ENCODE assay signal across 11 cellular contexts in genomic region chr20:32252189-32252588, GRCh38.
DNase-seq lines count a peak whose midpoint lies in the region; ATAC-seq and TF ChIP-seq lines count a peak whose summit lies in the region.
"Had no signal": no experiment of that assay in that cellular context is flagged by ENCODE, and none has a peak within 500 bp of the region (broad histone marks: within the 10 kb centered on the region; RNA-seq: fewer than 3 reads in every experiment).

No MANE protein-coding gene starts in this region.

- H3K27ac ChIP-seq in tibial artery, result no peak overlapping the region
- H3K27ac ChIP-seq: sigmoid colon, uterus had no signal

- H3K36me3 ChIP-seq in tibial artery, result no peaks in the 10 kb centered on the region
- H3K36me3 ChIP-seq: sigmoid colon, uterus had no signal

- peak overlapping the region; percentile 88 for H3K27ac Mint-ChIP-seq in stimulated activated effector memory CD8-positive, alpha-beta T cell treated with anti-CD3 and anti-CD28 coated beads, Interleukin-12 subunit alpha, Interleukin-12 subunit beta, amount 100 ng/mL, for 72 hours
- H3K27ac Mint-ChIP-seq: activated B cell treated with CpG ODN at 0.5 μM for 24 hours had no signal

- H3K36me3 Mint-ChIP-seq in stimulated activated effector memory CD8-positive, alpha-beta T cell treated with anti-CD3 and anti-CD28 coated beads, Interleukin-12 subunit alpha, Interleukin-12 subunit beta, amount 100 ng/mL, for 72 hours, result no peaks in the 10 kb centered on the region

- no peak for TF ChIP-seq CTCF in tibial artery (IDR thresholded peaks at IDR 0.05)

- no peaks in the 10 kb centered on the region for H3K27me3 ChIP-seq in tibial artery
- H3K27me3 ChIP-seq: sigmoid colon, uterus had no signal

- H3K4me3 Mint-ChIP-seq in stimulated activated effector memory CD8-positive, alpha-beta T cell treated with anti-CD3 and anti-CD28 coated beads, Interleukin-12 subunit alpha, Interleukin-12 subunit beta, amount 100 ng/mL, for 72 hours, result peak overlapping the region; percentile 62
- H3K4me3 Mint-ChIP-seq: activated B cell treated with CpG ODN at 0.5 μM for 24 hours had no signal

- peaks cover 28% of the 10 kb centered on the region for H3K4me1 Mint-ChIP-seq in stimulated activated effector memory CD8-positive, alpha-beta T cell treated with anti-CD3 and anti-CD28 coated beads, Interleukin-12 subunit alpha, Interleukin-12 subunit beta, amount 100 ng/mL, for 72 hours

- intact Hi-C loops in tibial artery (cut with DNase I; ENCODE audit: low total_unique reads), result no loop called here

- no peaks in the 10 kb centered on the region for H3K9me3 ChIP-seq in tibial artery
- H3K9me3 ChIP-seq: sigmoid colon, uterus had no signal

- DNase-seq in activated CD4-positive, CD25-positive, alpha-beta regulatory T cell treated with anti-CD3 and anti-CD28 coated beads, Interleukin-2, amount 50 U/mL, for 72 hours, result peak; percentile 66
- DNase-seq in activated T-cell treated with anti-CD3 and anti-CD28 coated beads, Interleukin-2, amount 50 U/mL, for 1 hour, result peak; percentile 35
- peak; percentile 76 for DNase-seq in stimulated activated CD4-positive, alpha-beta T cell treated with anti-CD3 and anti-CD28 coated beads, Interleukin-12 subunit alpha, Interleukin-12 subunit beta, amount 100 ng/mL, for 4 hours
- peak; percentile 40 to 77 for DNase-seq in stimulated activated effector memory CD8-positive, alpha-beta T cell treated with anti-CD3 and anti-CD28 coated beads, Interleukin-12 subunit alpha, Interleukin-12 subunit beta, amount 100 ng/mL, for 72 hours (ENCODE audit: low spot score in 2 of 2)
- DNase-seq in tibial artery (no peak), midbrain (lab: John Stamatoyannopoulos, UW) (no peak)
- DNase-seq: activated B cell treated with CpG ODN at 0.5 μM for 24 hours, sigmoid colon, uterus had no signal

- no peaks in the 10 kb centered on the region for H3K9me3 Mint-ChIP-seq in stimulated activated effector memory CD8-positive, alpha-beta T cell treated with anti-CD3 and anti-CD28 coated beads, Interleukin-12 subunit alpha, Interleukin-12 subunit beta, amount 100 ng/mL, for 72 hours

- peak; percentile 71 for ATAC-seq in stimulated activated effector memory CD8-positive, alpha-beta T cell treated with anti-CD3 and anti-CD28 coated beads, Interleukin-12 subunit alpha, Interleukin-12 subunit beta, amount 100 ng/mL, for 72 hours
- no peak for ATAC-seq in HG02938 (IDR thresholded peaks at IDR 0.05; ENCODE audit: unreplicated experiment)
- ATAC-seq in GM21786 (IDR thresholded peaks at IDR 0.05; ENCODE audit: unreplicated experiment), result no peak

- no peak overlapping the region for H3K4me3 ChIP-seq in tibial artery
- H3K4me3 ChIP-seq: sigmoid colon, uterus had no signal

- no peaks in the 10 kb centered on the region for H3K4me1 ChIP-seq in tibial artery
- H3K4me1 ChIP-seq: sigmoid colon, uterus had no signal

Comparison
In these comparisons a context has a peak if more than half of its experiments do, and no peak if none do; other contexts are left out.
1. DNase-seq: peak in activated CD4-positive, CD25-positive, alpha-beta regulatory T cell treated with anti-CD3 and anti-CD28 coated beads, Interleukin-2, amount 50 U/mL, for 72 hours (single experiment), activated T-cell treated with anti-CD3 and anti-CD28 coated beads, Interleukin-2, amount 50 U/mL, for 1 hour (single experiment), stimulated activated CD4-positive, alpha-beta T cell treated with anti-CD3 and anti-CD28 coated beads, Interleukin-12 subunit alpha, Interleukin-12 subunit beta, amount 100 ng/mL, for 4 hours (single experiment) and stimulated activated effector memory CD8-positive, alpha-beta T cell treated with anti-CD3 and anti-CD28 coated beads, Interleukin-12 subunit alpha, Interleukin-12 subunit beta, amount 100 ng/mL, for 72 hours (2 of 2); none in tibial artery (0 of 2) and midbrain (single experiment).